ENCODE assay signal across 23 cellular contexts in genomic region chr15:61102281-61102680, GRCh38.
DNase-seq lines count a peak whose midpoint lies in the region; ATAC-seq and TF ChIP-seq lines count a peak whose summit lies in the region.
"Had no signal": no experiment of that assay in that cellular context is flagged by ENCODE, and none has a peak within 500 bp of the region (broad histone marks: within the 10 kb centered on the region; RNA-seq: fewer than 3 reads in every experiment).

No MANE protein-coding gene starts in this region.

- intact Hi-C loops in Right ventricle myocardium inferior (cut with DNase I): no loop called here
- intact Hi-C loops in left cardiac atrium (cut with DNase I): no loop called here

- H3K9me3 Mint-ChIP-seq in H9 (no peaks in the 10 kb centered on the region), nephron progenitor cell (peaks cover 13% of the 10 kb centered on the region), osteocyte (ENCODE audit: unreplicated experiment) (peaks cover 3% of the 10 kb centered on the region)
- H3K9me3 Mint-ChIP-seq: CD4-positive, alpha-beta T cell had no signal

- no peak overlapping the region for H2BK20ac ChIP-seq in H9 (ENCODE audit: low read depth, low read length, poor library complexity, severe bottlenecking)

- H4K5ac ChIP-seq in H9 (ENCODE audit: insufficient read length, low read depth, low read length): no peak overlapping the region

- H3K79me2 ChIP-seq in H9 (ENCODE audit: insufficient read depth, low read length): no peaks in the 10 kb centered on the region

- H3K23ac ChIP-seq in H9 (ENCODE audit: insufficient read length, low read depth, low read length): no peak overlapping the region

- H2BK5ac ChIP-seq in H9 (ENCODE audit: insufficient read length, low read length): no peak overlapping the region

- H4K20me1 ChIP-seq in H9 (ENCODE audit: control insufficient read depth, insufficient read depth, insufficient read length): no peaks in the 10 kb centered on the region
- H4K20me1 ChIP-seq: BLaER1 treated with 17β-estradiol and CSF1 and Interleukin-3, amounts not matched to agents 10 nM and 100 nM had no signal

- H3K27me3 ChIP-seq in H9 (ENCODE audit: insufficient read depth, low read length): no peaks in the 10 kb centered on the region
- H3K27me3 ChIP-seq: BE2C; BLaER1 treated with 17β-estradiol and CSF1 and Interleukin-3, amounts not matched to agents 10 nM and 100 nM had no signal

- no peaks in the 10 kb centered on the region for H3K9me3 ChIP-seq in H9 (ENCODE audit: control insufficient read depth, low read depth, low read length)
- H3K9me3 ChIP-seq: A549, BE2C had no signal

- no peak overlapping the region for H3K4me2 ChIP-seq in H9 (ENCODE audit: insufficient read depth, insufficient read length, low read length)
- H3K4me2 ChIP-seq: A549; BLaER1 treated with 17β-estradiol and CSF1 and Interleukin-3, amounts not matched to agents 10 nM and 100 nM had no signal

- H3K27ac Mint-ChIP-seq in H9: peak overlapping the region in 2 of 3 experiments; percentile 2 to 23; a peak in 2 of 7 replicates
- peak overlapping the region; percentile 65 for H3K27ac Mint-ChIP-seq in nephron progenitor cell
- peak overlapping the region; percentile 27 for H3K27ac Mint-ChIP-seq in osteocyte (ENCODE audit: unreplicated experiment)
- H3K27ac Mint-ChIP-seq: CD4-positive, alpha-beta T cell had no signal

- H3K27me3 Mint-ChIP-seq in H9 (ENCODE audit: low read depth): peaks cover 11% of the 10 kb centered on the region
- H3K27me3 Mint-ChIP-seq in nephron progenitor cell (ENCODE audit: low read depth, poor library complexity): peaks cover 4% of the 10 kb centered on the region
- H3K27me3 Mint-ChIP-seq in osteocyte (ENCODE audit: unreplicated experiment): peaks cover 5% of the 10 kb centered on the region

- H3K4ac ChIP-seq in H9 (ENCODE audit: low read depth, low read length): no peak overlapping the region

- peak; percentile 16 for ATAC-seq in Right ventricle myocardium inferior
- ATAC-seq in left cardiac atrium: no peak
- ATAC-seq in HG02588 (IDR thresholded peaks at IDR 0.05; ENCODE audit: unreplicated experiment): no peak
- ATAC-seq: A549, HCT116 had no signal

- H3K79me1 ChIP-seq in H9 (ENCODE audit: insufficient read depth, low read depth, low read length, poor library complexity, severe bottlenecking): no peaks in the 10 kb centered on the region

- no peak overlapping the region for H2BK15ac ChIP-seq in H9 (ENCODE audit: low read depth, low read length)

- H2AK5ac ChIP-seq in H9 (ENCODE audit: insufficient read length, low read length): no peak overlapping the region

- H4K8ac ChIP-seq in H9 (replicated peaks; ENCODE audit: insufficient read length, low read depth, low read length): no peak overlapping the region

- WGBS in H9 (ENCODE audit: extremely low coverage, insufficient read length, low lambda C conversion rate): no CpG with 5 or more reads among the region's 4 CpGs

- no peak for TF ChIP-seq CTCF in H9 (conservative IDR thresholded peaks at IDR 0.05)
- no peak for TF ChIP-seq CTCF in nephron progenitor cell (IDR thresholded peaks at IDR 0.05)
- TF ChIP-seq CTCF in osteocyte (IDR thresholded peaks at IDR 0.05): no peak

- no peak overlapping the region for H3T11ph ChIP-seq in H9 (ENCODE audit: low read length)

- H3K4me1 Mint-ChIP-seq in H9 (peaks cover 17 to 27% of the 10 kb centered on the region in 2 experiments), nephron progenitor cell (peaks cover 81% of the 10 kb centered on the region), osteocyte (ENCODE audit: unreplicated experiment) (peaks cover 29% of the 10 kb centered on the region)
- H3K4me1 Mint-ChIP-seq: CD14-positive monocyte; CD8-positive, alpha-beta memory T cell had no signal

- H2BK12ac ChIP-seq in H9 (ENCODE audit: insufficient read length, low read depth, low read length): no peak overlapping the region

- no peak for DNase-seq in Right ventricle myocardium inferior (ENCODE audit: missing footprints)
- DNase-seq in left cardiac atrium: no peak
- no peak for DNase-seq in H9
- DNase-seq in nephron progenitor cell: no peak
- no peak for DNase-seq in osteocyte (ENCODE audit: extremely low spot score, unreplicated experiment)
- DNase-seq in DMS 273 treated with DMSO at 0.1 percent for 48 hours (lab: John Stamatoyannopoulos, UW): no peak
- DNase-seq in germinal center (ENCODE audit: low spot score): no peak
- DNase-seq: 8988T; ACHN; AML-193; BE2C; CD4-positive, alpha-beta T cell; CD8-positive, alpha-beta memory T cell; DMS53; DMS79 treated with DMSO at 0.1 percent for 48 hours; GF-D8; GM23248; H7 had no signal

- H3K56ac ChIP-seq in H9 (ENCODE audit: insufficient read length, low read depth, low read length): no peak overlapping the region

- no peak overlapping the region for H2AFZ ChIP-seq in H9 (ENCODE audit: low read length)
- H2AFZ ChIP-seq: GM23248 had no signal

- no peak overlapping the region for H3K27ac ChIP-seq in H9 (ENCODE audit: insufficient read length, low read depth, low read length)
- H3K27ac ChIP-seq: A549; BLaER1 treated with 17β-estradiol and CSF1 and Interleukin-3, amounts not matched to agents 10 nM and 100 nM; GM23248 had no signal

- no peaks in the 10 kb centered on the region for H3K23me2 ChIP-seq in H9 (ENCODE audit: insufficient read length, low read depth, low read length, poor library complexity, severe bottlenecking)

- H3K9ac ChIP-seq in H9 (ENCODE audit: extremely low read depth, insufficient read length, low read length): no peak overlapping the region
- H3K9ac ChIP-seq: BLaER1 treated with 17β-estradiol and CSF1 and Interleukin-3, amounts not matched to agents 10 nM and 100 nM; GM23248 had no signal

- H3K4me3 Mint-ChIP-seq in H9 (no peak overlapping the region), nephron progenitor cell (no peak overlapping the region), osteocyte (ENCODE audit: unreplicated experiment) (no peak overlapping the region)
- H3K4me3 Mint-ChIP-seq: CD14-positive monocyte; CD4-positive, alpha-beta T cell; CD8-positive, alpha-beta memory T cell had no signal

- no peak overlapping the region for H3K18ac ChIP-seq in H9 (ENCODE audit: insufficient read length, low read depth, low read length)

- H2BK120ac ChIP-seq in H9 (ENCODE audit: low read depth, low read length, poor library complexity, severe bottlenecking): no peak overlapping the region

- no peak overlapping the region for H3K14ac ChIP-seq in H9 (ENCODE audit: insufficient read depth, low read length)

- no peak overlapping the region for H4K91ac ChIP-seq in H9 (ENCODE audit: insufficient read length, low read depth, low read length)

- no peaks in the 10 kb centered on the region; the same call in 1 of the 2 replicates for H3K4me1 ChIP-seq in H9 (ENCODE audit: insufficient read depth, low read length)
- H3K4me1 ChIP-seq: A549; BLaER1 treated with 17β-estradiol and CSF1 and Interleukin-3, amounts not matched to agents 10 nM and 100 nM had no signal

- no peaks in the 10 kb centered on the region for H3K36me3 Mint-ChIP-seq in H9 (ENCODE audit: insufficient read depth in 1 of 3, low read depth in 3 of 3)
- peaks cover 33% of the 10 kb centered on the region for H3K36me3 Mint-ChIP-seq in nephron progenitor cell (ENCODE audit: low read depth)
- H3K36me3 Mint-ChIP-seq in osteocyte (ENCODE audit: unreplicated experiment): no peaks in the 10 kb centered on the region
- H3K36me3 Mint-ChIP-seq: CD14-positive monocyte; CD8-positive, alpha-beta memory T cell had no signal

Comparison
In these comparisons a context has a peak if more than half of its experiments do, and no peak if none do; other contexts are left out.
1. H3K27ac Mint-ChIP-seq: peak in every context shown above with its lines; median percentile 65 in nephron progenitor cell; 27 in osteocyte; 12 in H9.